1 cellular context compared by ENCODE assay signal in the genomic region with DNA sequence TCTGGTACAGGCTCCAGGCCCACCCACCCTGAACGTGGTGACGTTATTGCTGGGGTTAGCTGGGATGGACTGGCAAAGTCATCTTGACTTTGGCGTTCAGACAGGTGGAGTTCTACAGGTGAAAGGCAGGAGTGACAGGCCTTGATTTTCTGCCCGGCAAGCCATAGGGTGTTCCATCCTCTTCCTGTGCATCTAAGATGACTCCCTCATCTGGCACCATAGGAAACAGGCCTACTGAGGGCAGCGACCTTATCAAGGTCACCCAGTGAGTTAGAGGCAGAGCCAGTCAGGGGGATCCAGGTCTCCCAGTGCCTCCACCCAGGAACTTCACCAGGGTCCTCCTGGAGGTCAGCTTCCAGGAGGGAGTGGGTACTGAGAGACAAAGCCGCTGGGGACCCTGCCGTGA.
TF ChIP-seq lines count a peak whose summit lies in the region.

No MANE protein-coding gene starts in this region.

TF ChIP-seq in WTC11, 78 proteins besides CTCF, POLR2A, EP300 and RAD21 (continued from another document):
- TF ChIP-seq, protein P1, sequence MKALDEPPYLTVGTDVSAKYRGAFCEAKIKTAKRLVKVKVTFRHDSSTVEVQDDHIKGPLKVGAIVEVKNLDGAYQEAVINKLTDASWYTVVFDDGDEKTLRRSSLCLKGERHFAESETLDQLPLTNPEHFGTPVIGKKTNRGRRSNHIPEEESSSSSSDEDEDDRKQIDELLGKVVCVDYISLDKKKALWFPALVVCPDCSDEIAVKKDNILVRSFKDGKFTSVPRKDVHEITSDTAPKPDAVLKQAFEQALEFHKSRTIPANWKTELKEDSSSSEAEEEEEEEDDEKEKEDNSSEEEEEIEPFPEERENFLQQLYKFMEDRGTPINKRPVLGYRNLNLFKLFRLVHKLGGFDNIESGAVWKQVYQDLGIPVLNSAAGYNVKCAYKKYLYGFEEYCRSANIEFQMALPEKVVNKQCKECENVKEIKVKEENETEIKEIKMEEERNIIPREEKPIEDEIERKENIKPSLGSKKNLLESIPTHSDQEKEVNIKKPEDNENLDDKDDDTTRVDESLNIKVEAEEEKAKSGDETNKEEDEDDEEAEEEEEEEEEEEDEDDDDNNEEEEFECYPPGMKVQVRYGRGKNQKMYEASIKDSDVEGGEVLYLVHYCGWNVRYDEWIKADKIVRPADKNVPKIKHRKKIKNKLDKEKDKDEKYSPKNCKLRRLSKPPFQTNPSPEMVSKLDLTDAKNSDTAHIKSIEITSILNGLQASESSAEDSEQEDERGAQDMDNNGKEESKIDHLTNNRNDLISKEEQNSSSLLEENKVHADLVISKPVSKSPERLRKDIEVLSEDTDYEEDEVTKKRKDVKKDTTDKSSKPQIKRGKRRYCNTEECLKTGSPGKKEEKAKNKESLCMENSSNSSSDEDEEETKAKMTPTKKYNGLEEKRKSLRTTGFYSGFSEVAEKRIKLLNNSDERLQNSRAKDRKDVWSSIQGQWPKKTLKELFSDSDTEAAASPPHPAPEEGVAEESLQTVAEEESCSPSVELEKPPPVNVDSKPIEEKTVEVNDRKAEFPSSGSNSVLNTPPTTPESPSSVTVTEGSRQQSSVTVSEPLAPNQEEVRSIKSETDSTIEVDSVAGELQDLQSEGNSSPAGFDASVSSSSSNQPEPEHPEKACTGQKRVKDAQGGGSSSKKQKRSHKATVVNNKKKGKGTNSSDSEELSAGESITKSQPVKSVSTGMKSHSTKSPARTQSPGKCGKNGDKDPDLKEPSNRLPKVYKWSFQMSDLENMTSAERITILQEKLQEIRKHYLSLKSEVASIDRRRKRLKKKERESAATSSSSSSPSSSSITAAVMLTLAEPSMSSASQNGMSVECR (CRISPR knock-in tag; IDR thresholded peaks at IDR 0.05; ENCODE audit: borderline replicate concordance): no peak
- TF ChIP-seq CREB1 (CRISPR knock-in tag; IDR thresholded peaks at IDR 0.05) (no peak), ZNF317 (CRISPR knock-in tag; IDR thresholded peaks at IDR 0.05; ENCODE audit: borderline replicate concordance, low read depth) (no peak), TEAD4 (CRISPR knock-in tag; IDR thresholded peaks at IDR 0.05) (no peak), KAT7 (CRISPR knock-in tag; IDR thresholded peaks at IDR 0.05; ENCODE audit: borderline replicate concordance) (no peak)
